Comparison of ENCODE assay signal across 8 cellular contexts in the genomic region with DNA sequence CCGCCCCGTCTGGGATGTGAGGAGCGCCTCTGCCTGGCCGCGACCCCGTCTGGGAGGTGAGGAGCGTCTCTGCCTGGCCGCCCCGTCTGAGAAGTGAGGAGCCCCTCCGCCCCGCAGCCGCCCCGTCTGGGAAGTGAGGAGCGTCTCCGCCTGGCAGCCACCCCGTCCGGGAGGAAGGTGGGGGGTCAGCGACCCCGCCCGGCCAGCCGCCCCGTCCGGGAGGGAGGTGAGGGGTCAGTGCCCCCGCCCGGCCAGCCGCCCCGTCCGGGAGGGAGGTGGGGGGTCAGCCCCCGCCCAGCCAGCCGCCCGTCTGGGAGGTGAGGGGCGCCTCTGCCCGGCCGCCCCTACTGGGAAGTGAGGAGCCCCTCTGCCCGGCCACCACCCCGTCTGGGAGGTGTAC. TPM values are rescaled to one million over a fixed set of nuclear protein-coding genes. Genes with fewer than 3 reads are reported as not detected.
DNase-seq lines count a peak whose midpoint lies in the region; ATAC-seq, FAIRE-seq and TF ChIP-seq lines count a peak whose summit lies in the region.
"Not testable (repeated sequence)": the region's sequence is repeated elsewhere in the genome, so short reads cannot be mapped to it uniquely, and the experiment has no call there.
"Had no signal": no experiment of that assay in that cellular context is flagged by ENCODE, and none has a peak within 500 bp of the region (broad histone marks: within the 10 kb centered on the region; RNA-seq: fewer than 3 reads in every experiment).

No MANE protein-coding gene starts in this region.

- not testable (repeated sequence) for H3K9me3 ChIP-seq in K562 (replicated peaks; ENCODE audit: control insufficient read depth, insufficient read depth, low read depth, low read length); kidney (ENCODE audit: control insufficient read depth in 1 of 2, low read length in 2 of 2); lower lobe of right lung

- not testable (repeated sequence) for ATAC-seq in K562, left ventricle myocardium superior, lower lobe of right lung

- CTCF ChIA-PET in K562 (lab: Yijun Ruan, JAX; ENCODE audit: low intra/inter-chr PET ratio), result not testable (repeated sequence)

- not testable (repeated sequence) for FAIRE-seq in K562 (lab: Jason Lieb, UNC); kidney (lab: Jason Lieb, UNC)

- H3K27me3 ChIP-seq in K562 (ENCODE audit: control insufficient read depth in 2 of 2, insufficient read depth in 2 of 2, low read length in 2 of 2); lower lobe of right lung (ENCODE audit: low read depth): not testable (repeated sequence)

- POLR2A ChIA-PET in K562 (lab: Yijun Ruan, JAX), result not testable (repeated sequence)

- not testable (repeated sequence) for H3K4me3 ChIP-seq in K562; kidney (ENCODE audit: low read length in 2 of 2); lower lobe of right lung

- in situ Hi-C loops in K562 (cut with MboI), result not testable (repeated sequence)

- BruUV-seq in K562 (replicated peaks; lab: Mats Ljungman, UMichigan), result not testable (repeated sequence)

- not testable (repeated sequence) for DNase-seq in K562 (ENCODE audit: extremely low read depth in 1 of 4, low spot score in 3 of 4)
- DNase-seq in left ventricle myocardium superior, result peak; percentile 19
- DNase-seq in kidney, result peak; percentile 34
- peak; percentile 1 for DNase-seq in lower lobe of right lung

- not testable (repeated sequence) for H3K27ac ChIP-seq in K562 (ENCODE audit: extremely low read depth, low read depth, low read length); kidney (ENCODE audit: low read depth in 2 of 2, low read length in 2 of 2); lower lobe of right lung

- peaks cover 74% of the 10 kb centered on the region for H3K36me3 ChIP-seq in K562 (ENCODE audit: control insufficient read depth, insufficient read depth, low read length)
- peaks cover 14 to 37% of the 10 kb centered on the region in 2 donors for H3K36me3 ChIP-seq in kidney (ENCODE audit: control insufficient read depth in 1 of 2, insufficient read depth in 2 of 2, low read length in 2 of 2)
- H3K36me3 ChIP-seq in lower lobe of right lung, result peaks cover 81% of the 10 kb centered on the region

- H3K9me1 ChIP-seq in K562 (ENCODE audit: control insufficient read depth, insufficient read depth, low read length), result not testable (repeated sequence)

- intact Hi-C loops in K562 (cut with micrococcal nuclease); left ventricle myocardium superior (cut with micrococcal nuclease); kidney (cut with DNase I); lower lobe of right lung (cut with DNase I): not testable (repeated sequence)

- not testable (repeated sequence) for TF ChIP-seq EP300 in K562 (IDR thresholded peaks at IDR 0.05; ENCODE audit: low read length)

- not testable (repeated sequence) for H2AFZ ChIP-seq in K562 (ENCODE audit: low read depth, low read length)

- TF ChIP-seq CTCF in K562 (IDR thresholded peaks at IDR 0.05 in 2 of 3, conservative IDR thresholded peaks at IDR 0.05 in 1 of 3; ENCODE audit: insufficient read depth in 2 of 3, low read depth in 1 of 3, low read length in 3 of 3); kidney (IDR thresholded peaks at IDR 0.05; ENCODE audit: borderline replicate concordance, extremely low read depth, insufficient read depth); lower lobe of right lung (IDR thresholded peaks at IDR 0.05): not testable (repeated sequence)

- not testable (repeated sequence) for TF ChIP-seq RAD21 in K562 (CRISPR knock-in tag; conservative IDR thresholded peaks at IDR 0.05 in 1 of 2, IDR thresholded peaks at IDR 0.05 in 1 of 2)

- peaks cover 13% of the 10 kb centered on the region for H4K20me1 ChIP-seq in K562 (replicated peaks; ENCODE audit: control insufficient read depth, insufficient read depth, low read length)

- no CpG with 5 or more reads among the region's 36 CpGs for WGBS in K562 (ENCODE audit: insufficient coverage, low coverage, missing lambda C conversion rate)

- H3K4me2 ChIP-seq in K562 (ENCODE audit: insufficient read depth, low read length), result not testable (repeated sequence)

- H3K79me2 ChIP-seq in K562 (ENCODE audit: control insufficient read depth, insufficient read depth, low read length), result peaks cover 54% of the 10 kb centered on the region

- not testable (repeated sequence) for H3K9ac ChIP-seq in K562 (ENCODE audit: insufficient read depth in 1 of 2, low read depth in 2 of 2, low read length in 2 of 2); kidney (ENCODE audit: low read length in 2 of 2)

- TF ChIP-seq POLR2A in K562 (conservative IDR thresholded peaks at IDR 0.05), result not testable (repeated sequence)

- H3K4me1 ChIP-seq in K562 (replicated peaks in 1 of 2; ENCODE audit: control insufficient read depth in 2 of 2, insufficient read depth in 2 of 2, low read length in 2 of 2); lower lobe of right lung: not testable (repeated sequence)
- peaks cover 8 to 16% of the 10 kb centered on the region in 2 donors for H3K4me1 ChIP-seq in kidney (ENCODE audit: control insufficient read depth in 1 of 2, insufficient read depth in 1 of 2, low read depth in 1 of 2, low read length in 2 of 2)

RNA-seq across cellular contexts. Expression of gene NPLOC4, which starts 18.6 kb away (rescaled TPM):
- 277 and 501 TPM in 2 replicates for total RNA-seq in K562 (2011; cell fraction: chromatin; rRNA removed; ENCODE audit: low replicate concordance)
- 241 and 247 TPM in 2 replicates for total RNA-seq in K562 (2011; cell fraction: nucleolus; rRNA removed)
- total RNA-seq in K562 (2011; cell fraction: nucleoplasm; rRNA removed), result 239 and 253 TPM in 2 replicates
- total RNA-seq in K562 (2014; rRNA removed), result 65.1 and 82.2 TPM in 2 replicates
- total RNA-seq in K562 (2014; rRNA removed; fragmentation: Illumina TruSeq; extraction: Trizol), result 47.4 and 53.0 TPM in 2 replicates
- total RNA-seq in K562 (2015; rRNA removed; fragmentation: Illumina TruSeq; extraction: Trizol), result 55.6 and 57.9 TPM in 2 replicates
- total RNA-seq in K562 (2021), result 116 and 124 TPM in 2 replicates
- 84.1 and 93.9 TPM in 2 replicates for polyA plus RNA-seq in K562 (2011; rRNA removed)
- polyA plus RNA-seq in K562 (2011; cell fraction: cytosol; rRNA removed), result 85.5 and 112 TPM in 2 replicates
- 134 and 203 TPM in 2 replicates for polyA plus RNA-seq in K562 (2011; cell fraction: nucleus; rRNA removed)
- 53.5 and 61.2 TPM in 2 replicates for polyA plus RNA-seq in K562 (2012)
- polyA plus RNA-seq in K562 (2014; fragmentation: Illumina TruSeq; extraction: Trizol), result 69.0 and 74.7 TPM in 2 replicates
- 1 to 10 TPM; 1.5 to 2.5 TPM for polyA plus RNA-seq in K562 (2014; fragmentation: Nextera tagmentation; extraction: Ambion mirVana)
- 64.5 and 78.1 TPM in 2 replicates for polyA plus RNA-seq in K562 (2014; rRNA removed)
- polyA minus RNA-seq in K562 (2011; rRNA and poly(A)+ RNA removed), result 117 and 181 TPM in 2 replicates
- 99.8 and 121 TPM in 2 replicates for polyA minus RNA-seq in K562 (2011; cell fraction: cytosol; rRNA and poly(A)+ RNA removed)
- polyA minus RNA-seq in K562 (2011; cell fraction: nucleus; rRNA and poly(A)+ RNA removed), result 52.1 and 62.5 TPM in 2 replicates
- total RNA-seq in left ventricle myocardium superior, result 86.4 TPM
- total RNA-seq in kidney, result 86.4 TPM
- polyA plus RNA-seq in kidney (ENCODE audit: insufficient read depth, low read depth, low replicate concordance), result 41.5 TPM
- 69.6 TPM for total RNA-seq in lower lobe of right lung

RNA-seq across cellular contexts. Expression of gene TSPAN10, which starts 18.7 kb away (rescaled TPM):
- total RNA-seq in K562 (2011; cell fraction: chromatin; rRNA removed; ENCODE audit: low replicate concordance), result 1.5 and 3.7 TPM in 2 replicates
- 1.0 and 1.8 TPM in 2 replicates for total RNA-seq in K562 (2011; cell fraction: nucleolus; rRNA removed)
- 1.6 and 4.0 TPM in 2 replicates for total RNA-seq in K562 (2011; cell fraction: nucleoplasm; rRNA removed)
- 0.12 and 0.14 TPM in 2 replicates for total RNA-seq in K562 (2014; rRNA removed)
- not detected in 2 replicates for total RNA-seq in K562 (2014; rRNA removed; fragmentation: Illumina TruSeq; extraction: Trizol)
- 0.11 and 0.14 TPM in 2 replicates for total RNA-seq in K562 (2015; rRNA removed; fragmentation: Illumina TruSeq; extraction: Trizol)
- 0.13 TPM in 1 of 2 replicates, not detected in the other for total RNA-seq in K562 (2021)
- 0.28 and 0.31 TPM in 2 replicates for polyA plus RNA-seq in K562 (2011; rRNA removed)
- 0.15 and 0.21 TPM in 2 replicates for polyA plus RNA-seq in K562 (2011; cell fraction: cytosol; rRNA removed)
- 0.28 and 0.36 TPM in 2 replicates for polyA plus RNA-seq in K562 (2011; cell fraction: nucleus; rRNA removed)
- 0.23 and 0.46 TPM in 2 replicates for polyA plus RNA-seq in K562 (2012)
- polyA plus RNA-seq in K562 (2014; fragmentation: Illumina TruSeq; extraction: Trizol), result 0.07 and 0.12 TPM in 2 replicates
- under 1 TPM; 0.08 to 0.13 TPM for polyA plus RNA-seq in K562 (2014; fragmentation: Nextera tagmentation; extraction: Ambion mirVana)
- polyA plus RNA-seq in K562 (2014; rRNA removed), result 0.04 and 0.05 TPM in 2 replicates
- polyA minus RNA-seq in K562 (2011; rRNA and poly(A)+ RNA removed), result 0.42 and 0.84 TPM in 2 replicates
- not detected in 2 replicates for polyA minus RNA-seq in K562 (2011; cell fraction: cytosol; rRNA and poly(A)+ RNA removed)
- 0.27 and 0.78 TPM in 2 replicates for polyA minus RNA-seq in K562 (2011; cell fraction: nucleus; rRNA and poly(A)+ RNA removed)
- total RNA-seq in left ventricle myocardium superior, result not detected
- total RNA-seq in kidney, result 2.1 TPM
- 1.9 TPM for polyA plus RNA-seq in kidney (ENCODE audit: insufficient read depth, low read depth, low replicate concordance)
- total RNA-seq in lower lobe of right lung, result 1.1 TPM
- total RNA-seq: CD4-positive, CD25-positive, alpha-beta regulatory T cell had no signal
- polyA plus RNA-seq: CD14-positive monocyte had no signal

RNA-seq across cellular contexts. Expression of gene PDE6G, which starts 38.0 kb away (rescaled TPM):
- 0.32 TPM in 1 of 2 replicates, not detected in the other for total RNA-seq in K562 (2011; cell fraction: chromatin; rRNA removed; ENCODE audit: low replicate concordance)
- total RNA-seq in K562 (2011; cell fraction: nucleolus; rRNA removed), result not detected in 2 replicates
- not detected in 2 replicates for total RNA-seq in K562 (2011; cell fraction: nucleoplasm; rRNA removed)
- 0.59 TPM in 1 of 2 replicates, not detected in the other for total RNA-seq in K562 (2014; rRNA removed)
- not detected in 2 replicates for total RNA-seq in K562 (2014; rRNA removed; fragmentation: Illumina TruSeq; extraction: Trizol)
- total RNA-seq in K562 (2015; rRNA removed; fragmentation: Illumina TruSeq; extraction: Trizol), result not detected in 2 replicates
- not detected in 2 replicates for total RNA-seq in K562 (2021)
- 0.14 and 0.19 TPM in 2 replicates for polyA plus RNA-seq in K562 (2011; rRNA removed)
- polyA plus RNA-seq in K562 (2011; cell fraction: cytosol; rRNA removed), result 0.55 and 1.1 TPM in 2 replicates
- polyA plus RNA-seq in K562 (2011; cell fraction: nucleus; rRNA removed), result 0.37 TPM in 1 of 2 replicates, not detected in the other
- polyA plus RNA-seq in K562 (2012), result 0.10 TPM in 1 of 2 replicates, not detected in the other
- polyA plus RNA-seq in K562 (2014; fragmentation: Illumina TruSeq; extraction: Trizol), result 0.18 TPM in 1 of 2 replicates, not detected in the other
- polyA plus RNA-seq in K562 (2014; fragmentation: Nextera tagmentation; extraction: Ambion mirVana), result not detected
- polyA plus RNA-seq in K562 (2014; rRNA removed), result not detected in 2 replicates
- polyA minus RNA-seq in K562 (2011; rRNA and poly(A)+ RNA removed), result not detected in 2 replicates
- not detected in 2 replicates for polyA minus RNA-seq in K562 (2011; cell fraction: cytosol; rRNA and poly(A)+ RNA removed)
- polyA minus RNA-seq in K562 (2011; cell fraction: nucleus; rRNA and poly(A)+ RNA removed), result not detected in 2 replicates
- total RNA-seq in left ventricle myocardium superior, result not detected
- 3.2 TPM for total RNA-seq in kidney
- 5.4 TPM for polyA plus RNA-seq in kidney (ENCODE audit: insufficient read depth, low read depth, low replicate concordance)
- 2.0 TPM for total RNA-seq in lower lobe of right lung
- total RNA-seq: Caco-2, Calu3 had no signal

RNA-seq across cellular contexts. Expression of gene OXLD1, which starts 48.1 kb away (rescaled TPM):
- total RNA-seq in K562 (2011; cell fraction: chromatin; rRNA removed; ENCODE audit: low replicate concordance), result 19.4 and 38.5 TPM in 2 replicates
- total RNA-seq in K562 (2011; cell fraction: nucleolus; rRNA removed), result 63.3 and 75.7 TPM in 2 replicates
- 44.2 and 51.1 TPM in 2 replicates for total RNA-seq in K562 (2011; cell fraction: nucleoplasm; rRNA removed)
- total RNA-seq in K562 (2014; rRNA removed) (115 and 139 TPM in 2 replicates), K562 (2014; rRNA removed; fragmentation: Illumina TruSeq; extraction: Trizol) (8.5 and 10.3 TPM in 2 replicates), K562 (2015; rRNA removed; fragmentation: Illumina TruSeq; extraction: Trizol) (29.3 and 30.7 TPM in 2 replicates), K562 (2021) (78.8 and 81.0 TPM in 2 replicates), left ventricle myocardium superior (12.4 TPM), kidney (28.2 TPM), lower lobe of right lung (29.7 TPM)
- polyA plus RNA-seq in K562 (2011; rRNA removed) (36.1 and 45.3 TPM in 2 replicates), K562 (2014; fragmentation: Illumina TruSeq; extraction: Trizol) (12.7 and 29.1 TPM in 2 replicates), K562 (2014; fragmentation: Nextera tagmentation; extraction: Ambion mirVana) (1 to 10 TPM; 4.4 to 7.9 TPM), K562 (2014; rRNA removed) (114 and 117 TPM in 2 replicates), kidney (ENCODE audit: insufficient read depth, low read depth, low replicate concordance) (51.9 TPM)
- polyA plus RNA-seq in K562 (2011; cell fraction: cytosol; rRNA removed), result 58.4 and 135 TPM in 2 replicates
- 88.9 and 153 TPM in 2 replicates for polyA plus RNA-seq in K562 (2011; cell fraction: nucleus; rRNA removed)
- 50.3 and 62.9 TPM in 2 replicates for polyA plus RNA-seq in K562 (2012)
- 9.6 and 11.1 TPM in 2 replicates for polyA minus RNA-seq in K562 (2011; rRNA and poly(A)+ RNA removed)
- polyA minus RNA-seq in K562 (2011; cell fraction: cytosol; rRNA and poly(A)+ RNA removed), result 14.7 and 16.7 TPM in 2 replicates
- 23.0 and 28.5 TPM in 2 replicates for polyA minus RNA-seq in K562 (2011; cell fraction: nucleus; rRNA and poly(A)+ RNA removed)

RNA-seq across cellular contexts. Expression of gene CCDC137, which starts 48.2 kb away (rescaled TPM):
- 45.8 and 69.3 TPM in 2 replicates for total RNA-seq in K562 (2011; cell fraction: chromatin; rRNA removed; ENCODE audit: low replicate concordance)
- total RNA-seq in K562 (2011; cell fraction: nucleolus; rRNA removed), result 37.0 and 38.7 TPM in 2 replicates
- 27.8 and 51.5 TPM in 2 replicates for total RNA-seq in K562 (2011; cell fraction: nucleoplasm; rRNA removed)
- total RNA-seq in K562 (2014; rRNA removed) (56.0 and 64.2 TPM in 2 replicates), K562 (2014; rRNA removed; fragmentation: Illumina TruSeq; extraction: Trizol) (20.0 and 21.4 TPM in 2 replicates), K562 (2015; rRNA removed; fragmentation: Illumina TruSeq; extraction: Trizol) (47.1 and 48.5 TPM in 2 replicates), K562 (2021) (48.9 and 49.2 TPM in 2 replicates), left ventricle myocardium superior (6.2 TPM), kidney (18.8 TPM), lower lobe of right lung (12.8 TPM)
- polyA plus RNA-seq in K562 (2011; rRNA removed) (18.9 and 24.8 TPM in 2 replicates), K562 (2014; fragmentation: Illumina TruSeq; extraction: Trizol) (38.3 and 41.1 TPM in 2 replicates), K562 (2014; fragmentation: Nextera tagmentation; extraction: Ambion mirVana) (1 to 10 TPM; 2.3 to 4.1 TPM), K562 (2014; rRNA removed) (63.7 and 68.1 TPM in 2 replicates), kidney (ENCODE audit: insufficient read depth, low read depth, low replicate concordance) (14.7 TPM)
- 18.3 and 30.6 TPM in 2 replicates for polyA plus RNA-seq in K562 (2011; cell fraction: cytosol; rRNA removed)
- polyA plus RNA-seq in K562 (2011; cell fraction: nucleus; rRNA removed), result 40.1 and 55.8 TPM in 2 replicates
- polyA plus RNA-seq in K562 (2012), result 28.5 and 39.2 TPM in 2 replicates
- 4.4 and 4.8 TPM in 2 replicates for polyA minus RNA-seq in K562 (2011; rRNA and poly(A)+ RNA removed)
- 8.5 TPM in 2 replicates for polyA minus RNA-seq in K562 (2011; cell fraction: cytosol; rRNA and poly(A)+ RNA removed)
- 9.4 and 17.3 TPM in 2 replicates for polyA minus RNA-seq in K562 (2011; cell fraction: nucleus; rRNA and poly(A)+ RNA removed)
